Comparison of ENCODE assay signal across 27 cellular contexts in the genomic region with DNA sequence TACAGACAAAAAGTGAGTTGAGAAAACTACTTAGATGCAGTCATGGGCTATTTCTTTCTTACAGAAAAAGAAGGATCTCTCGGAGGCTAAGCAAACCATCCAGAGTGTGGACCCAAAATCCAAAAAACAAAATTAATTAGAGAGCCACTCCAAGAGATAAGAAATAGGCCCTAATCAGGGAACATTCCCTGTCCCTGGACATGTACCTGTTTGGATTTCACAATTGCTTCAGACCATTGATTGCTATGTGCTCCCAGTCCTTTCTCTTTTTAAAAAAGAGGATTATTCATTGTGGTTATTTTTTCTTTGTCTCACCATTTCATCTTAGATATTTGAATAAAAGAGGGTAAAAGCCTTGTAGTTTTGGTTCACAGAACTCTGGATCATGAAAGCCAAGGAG.
"Had no signal": no experiment of that assay in that cellular context is flagged by ENCODE, and none has a peak within 500 bp of the region (broad histone marks: within the 10 kb centered on the region; RNA-seq: fewer than 3 reads in every experiment).

No MANE protein-coding gene starts in this region.

- DNase-seq: stimulated activated CD4-positive, alpha-beta T cell treated with anti-CD3 and anti-CD28 coated beads, Interleukin-2, amount 100 ng/mL, for 48 hours; stimulated activated CD4-positive, alpha-beta T cell treated with anti-CD3 and anti-CD28 coated beads, Interleukin-4, amount 100 ng/mL, for 1 hour; stimulated activated CD4-positive, alpha-beta T cell treated with anti-CD3 and anti-CD28 coated beads, Interleukin-4, amount 100 ng/mL, for 24 hours; stimulated activated CD4-positive, alpha-beta T cell treated with anti-CD3 and anti-CD28 coated beads, Interleukin-4, amount 100 ng/mL, for 4 hours; stimulated activated CD8-positive, alpha-beta memory T cell treated with anti-CD3 and anti-CD28 coated beads, Interleukin-4, amount 100 ng/mL, for 48 hours; stimulated activated naive B cell treated with anti-CD40 and anti-IgM and Interleukin-4, amounts not matched to agents 10 μg/mL and 1 μg/mL and 100 μg/mL, for 72 hours; stimulated activated naive CD4-positive, alpha-beta T cell; stimulated activated naive CD4-positive, alpha-beta T cell treated with Interleukin-2 at 50 U/mL for 16 hours; stimulated activated naive CD8-positive, alpha-beta T cell treated with anti-CD3 and anti-CD28 coated beads, Interleukin-15, amount 100 ng/mL, for 72 hours; stimulated activated naive CD8-positive, alpha-beta T cell treated with anti-CD3 and anti-CD28 coated beads, Interleukin-15, Interleukin-2, amounts not matched to agents 100 U/mL and 50 U/mL, for 24 hours; stomach; substantia nigra; testis; thyroid gland; tibial artery; transverse colon; trophoblast cell; upper lobe of left lung; upper lobe of right lung; uterus had no signal

- H3K9me3 ChIP-seq: suprapubic skin, testis, thoracic aorta, thyroid gland, tibial artery, transverse colon, upper lobe of right lung, uterus, vagina had no signal

- H3K27ac ChIP-seq: stomach, suprapubic skin, testis, thoracic aorta, thyroid gland, tibial artery, tibial nerve, transverse colon, upper lobe of left lung, upper lobe of right lung, uterus, vagina had no signal

- ATAC-seq: stimulated activated effector memory CD8-positive, alpha-beta T cell treated with anti-CD3 and anti-CD28 coated beads, Interleukin-12 subunit alpha, Interleukin-12 subunit beta, amount 100 ng/mL, for 72 hours; stimulated activated memory B cell treated with anti-CD40 and anti-IgM and Interleukin-4, amounts not matched to agents 10 μg/mL and 1 μg/mL and 100 μg/mL, for 72 hours; stimulated activated naive B cell treated with anti-CD40 and anti-IgM and Interleukin-4, amounts not matched to agents 10 μg/mL and 1 μg/mL and 100 μg/mL, for 72 hours; stimulated activated naive CD8-positive, alpha-beta T cell treated with anti-CD3 and anti-CD28 coated beads, Interleukin-15, amount 100 ng/mL, for 72 hours; stimulated activated naive CD8-positive, alpha-beta T cell treated with anti-CD3 and anti-CD28 coated beads, Interleukin-15, Interleukin-2, amounts not matched to agents 100 U/mL and 50 U/mL, for 24 hours; upper lobe of right lung had no signal

- H3K4me1 ChIP-seq: stomach, suprapubic skin, testis, thyroid gland, tibial nerve, transverse colon, upper lobe of left lung, upper lobe of right lung, uterus, vagina had no signal

- FAIRE-seq: urothelium cell line had no signal

- H3K4me3 ChIP-seq: stomach, suprapubic skin, testis, thoracic aorta, thyroid gland, tibial artery, tibial nerve, transverse colon, upper lobe of left lung, upper lobe of right lung, uterus, vagina had no signal

- H3K27me3 ChIP-seq: stomach, suprapubic skin, testis, thyroid gland, tibial artery, tibial nerve, transverse colon, upper lobe of left lung, upper lobe of right lung, uterus, vagina had no signal

- H3K36me3 ChIP-seq: stomach, suprapubic skin, thoracic aorta, thyroid gland, tibial artery, tibial nerve, transverse colon, upper lobe of left lung, upper lobe of right lung, uterus, vagina had no signal
